Comparison of ENCODE assay signal across 8 cellular contexts in genomic region chr5:6633469-6634326, GRCh38. TPM values are rescaled to one million over a fixed set of nuclear protein-coding genes. Genes with fewer than 3 reads are reported as not detected.
A peak's percentile ranks its signal among the peaks of the same experiment; 100 is the strongest.
DNase-seq lines count a peak whose midpoint lies in the region; ATAC-seq and TF ChIP-seq lines count a peak whose summit lies in the region.

No MANE protein-coding gene starts in this region.

- intact Hi-C loops in ascending aorta (cut with DNase I), result loop anchor here (1.0 to 10.0 kb wide), 8 partner anchors 71 to 1211 kb away; partner anchors contain the start of genes ADCY2, ICE1, MED10 and TENT4A
- intact Hi-C loops in gastrocnemius medialis (cut with DNase I; ENCODE audit: low total_unique reads), result loop anchor here (1.0 to 10.0 kb wide), 5 partner anchors 71 to 1211 kb away; partner anchors contain the start of genes ICE1 and TENT4A

- H3K27ac ChIP-seq in ascending aorta (peak overlapping the region; percentile 83 to 97), iPS DF 6.9 (ENCODE audit: low read length) (no peak overlapping the region), gastrocnemius medialis (peak overlapping the region; percentile 84 to 95 (median 90))

- peak; percentile 60 for ATAC-seq in GM18505 (IDR thresholded peaks at IDR 0.05; ENCODE audit: unreplicated experiment)
- ATAC-seq in HG02884 (IDR thresholded peaks at IDR 0.05; ENCODE audit: unreplicated experiment), result peak; percentile 40
- peak; percentile 64 to 68 for ATAC-seq in gastrocnemius medialis

- H3K36me3 ChIP-seq in BE2C (peaks cover 38% of the 10 kb centered on the region), ascending aorta (peaks cover 11 to 23% of the 10 kb centered on the region in 2 donors), iPS DF 6.9 (ENCODE audit: control insufficient read depth, insufficient read depth, low read length) (peaks cover 7% of the 10 kb centered on the region; the same call in 1 of the 2 replicates), gastrocnemius medialis (peaks cover 0 to 27% of the 10 kb centered on the region in 2 donors)

- no CpG with 5 or more reads among the region's 80 CpGs for WGBS in iPS DF 6.9 (ENCODE audit: insufficient coverage, insufficient read length)

- TF ChIP-seq CTCF in BE2C (IDR thresholded peaks at IDR 0.05; ENCODE audit: low read depth, low read length), result no peak
- peak in 1 of 3 experiments; percentile 3 for TF ChIP-seq CTCF in ascending aorta (IDR thresholded peaks at IDR 0.05)
- TF ChIP-seq CTCF in gastrocnemius medialis (IDR thresholded peaks at IDR 0.05 in 4 of 5, conservative IDR thresholded peaks at IDR 0.05 in 1 of 5), result peak in 2 of 5 experiments; percentile 22 to 31

- H3K9me3 ChIP-seq in BE2C (no peaks in the 10 kb centered on the region), ascending aorta (no peaks in the 10 kb centered on the region), iPS DF 6.9 (ENCODE audit: control insufficient read depth, insufficient read depth, low read length) (no peaks in the 10 kb centered on the region), gastrocnemius medialis (no peaks in the 10 kb centered on the region)

- DNase-seq in BE2C (peak; percentile 65), NCI-H2171 treated with DMSO at 0.1 percent for 48 hours (lab: John Stamatoyannopoulos, UW) (peak; percentile 70), ascending aorta (ENCODE audit: low spot score in 2 of 2) (peak in 1 of 2 donors; percentile 78), iPS DF 6.9 (ENCODE audit: low read depth, low spot score) (no peak), gastrocnemius medialis (peak in 1 of 2 donors; percentile 19), GM19238 (ENCODE audit: insufficient read length, low spot score) (no peak)

- H3K4me1 ChIP-seq in BE2C, result no peaks in the 10 kb centered on the region
- peaks cover 0 to 14% of the 10 kb centered on the region in 2 donors for H3K4me1 ChIP-seq in ascending aorta
- H3K4me1 ChIP-seq in iPS DF 6.9 (ENCODE audit: control insufficient read depth, insufficient read depth, low read length), result no peaks in the 10 kb centered on the region; the same call in 1 of the 2 replicates
- H3K4me1 ChIP-seq in gastrocnemius medialis, result peaks cover 20 to 26% of the 10 kb centered on the region in 2 donors

- in situ Hi-C loops in gastrocnemius medialis (cut with MboI; ENCODE audit: low sequenced_read_pairs in 4 of 4), result loop anchor here in 2 of 4 donors (5.0 to 25.0 kb wide), 4 partner anchors 81 to 1229 kb away; partner anchors contain the start of genes CFAP90 (in 2 of the 2), FASTKD3 (in 2 of the 2), MTRR (in 2 of the 2) and TENT4A (in 1 of the 2)

- peak overlapping the region; percentile 92 for H3K4me3 ChIP-seq in BE2C (ENCODE audit: low read depth, low read length)
- H3K4me3 ChIP-seq in ascending aorta, result peak overlapping the region; percentile 74 to 87
- peak overlapping the region; percentile 57 for H3K4me3 ChIP-seq in iPS DF 6.9 (ENCODE audit: low read length)
- H3K4me3 ChIP-seq in gastrocnemius medialis, result peak overlapping the region; percentile 76 to 87 (median 85)

- peak; percentile 32 for TF ChIP-seq POLR2A in GM18505 (IDR thresholded peaks at IDR 0.05; ENCODE audit: borderline replicate concordance, extremely low read depth, insufficient read depth, insufficient read length)
- no peak for TF ChIP-seq POLR2A in gastrocnemius medialis (IDR thresholded peaks at IDR 0.05)

- H3K27me3 ChIP-seq in BE2C (no peaks in the 10 kb centered on the region), ascending aorta (no peaks in the 10 kb centered on the region), iPS DF 6.9 (ENCODE audit: control insufficient read depth, insufficient read depth, low read length) (no peaks in the 10 kb centered on the region), gastrocnemius medialis (no peaks in the 10 kb centered on the region)

RNA-seq across cellular contexts. Expression of gene SRD5A1, which starts 0.5 kb away (rescaled TPM):
- 10.0 TPM for polyA plus RNA-seq in BE2C (2012; ENCODE audit: insufficient read depth, insufficient read length, low read depth)
- 186 TPM for total RNA-seq in ascending aorta
- 1 to 10 TPM in 3 of 4 donors, under 1 TPM in 1; 0.75 to 4.3 (median 3.3) TPM for total RNA-seq in gastrocnemius medialis

RNA-seq across cellular contexts. Expression of gene NSUN2, which starts 0.9 kb away (rescaled TPM):
- polyA plus RNA-seq in BE2C (2012; ENCODE audit: insufficient read depth, insufficient read length, low read depth), result 121 TPM
- 19.1 TPM for total RNA-seq in ascending aorta
- total RNA-seq in gastrocnemius medialis, result 10 to 100 TPM; 29.4 to 45.9 (median 38.0) TPM

Comparison
In these comparisons a context has a peak if more than half of its experiments do, and no peak if none do; other contexts are left out.
1. DNase-seq: peak in BE2C (single experiment) and NCI-H2171 treated with DMSO at 0.1 percent for 48 hours (single experiment); none in iPS DF 6.9 (single experiment) and GM19238 (single experiment).
2. RNA of gene SRD5A1, which starts 0.5 kb away (total RNA-seq): 186 TPM in ascending aorta (single experiment); 0.75 to 4.3 TPM in gastrocnemius medialis; every median in the first group is over 10 times any median in the second.
3. Peak in every context shown above with its lines, with median percentiles within 50 percentile points of each other: H3K4me3 ChIP-seq and ATAC-seq.